Comparison of ENCODE assay signal across 20 cellular contexts in genomic region chr2:9710311-9710710, GRCh38.
DNase-seq lines count a peak whose midpoint lies in the region; ATAC-seq and TF ChIP-seq lines count a peak whose summit lies in the region.
"Had no signal": no experiment of that assay in that cellular context is flagged by ENCODE, and none has a peak within 500 bp of the region (broad histone marks: within the 10 kb centered on the region; RNA-seq: fewer than 3 reads in every experiment).

No MANE protein-coding gene starts in this region.

- intact Hi-C loops in HCT116 (cut with micrococcal nuclease), result no loop called here
- intact Hi-C loops in posterior cingulate gyrus (cut with DNase I), result no loop called here

- no peaks in the 10 kb centered on the region for H3K36me3 ChIP-seq in HCT116 (ENCODE audit: control insufficient read depth in 1 of 2, insufficient read depth in 2 of 2, low read length in 2 of 2)
- H3K36me3 ChIP-seq: heart left ventricle, lower lobe of right lung, sigmoid colon had no signal

- no peak for ATAC-seq in HCT116
- peak; percentile 11 to 20 for ATAC-seq in activated T-cell treated with anti-CD3 and anti-CD28 coated beads, Interleukin-2, amount 50 U/mL, for 4 hours
- ATAC-seq: activated CD8-positive, alpha-beta T cell treated with anti-CD3 and anti-CD28 coated beads, Interleukin-2, amount 10 ng/mL, durations not matched to agents 7 days and 5 days; effector memory CD8-positive, alpha-beta T cell; heart left ventricle; lower lobe of right lung had no signal

- H3K4me2 ChIP-seq in HCT116 (ENCODE audit: low read length), result peak overlapping the region; percentile 7; the same call in 1 of the 2 replicates
- H3K4me2 ChIP-seq: KMS-11 had no signal

- RAD21 ChIA-PET in HCT116 (lab: Charles Lee; ENCODE audit: low non-redundant PET in 1 of 2, low total read pairs in 2 of 2, uncharacterized antibody in 2 of 2, unreplicated experiment in 2 of 2), result no interaction called here

- no peak overlapping the region for H3K9ac ChIP-seq in HCT116 (ENCODE audit: low read length)
- H3K9ac ChIP-seq: KMS-11 had no signal

- no peak for TF ChIP-seq CTCF in HCT116 (IDR thresholded peaks at IDR 0.05 in 2 of 3, conservative IDR thresholded peaks at IDR 0.05 in 1 of 3; ENCODE audit: borderline replicate concordance in 1 of 3, insufficient read depth in 1 of 3, low read depth in 2 of 3, low read length in 2 of 3)

- peaks cover 42% of the 10 kb centered on the region for H3K4me1 Mint-ChIP-seq in activated T-cell treated with anti-CD3 and anti-CD28 coated beads, Interleukin-2, amount 50 U/mL, for 4 hours (ENCODE audit: low read depth)

- H3K9me2 ChIP-seq in HCT116 (ENCODE audit: insufficient read depth), result no peaks in the 10 kb centered on the region

- H3K27me3 Mint-ChIP-seq in activated T-cell treated with anti-CD3 and anti-CD28 coated beads, Interleukin-2, amount 50 U/mL, for 4 hours (ENCODE audit: low read depth), result no peaks in the 10 kb centered on the region
- H3K27me3 Mint-ChIP-seq: effector memory CD8-positive, alpha-beta T cell had no signal

- POLR2A ChIA-PET in HCT116 (lab: Charles Lee), result no interaction called here

- CTCF ChIA-PET in HCT116 (lab: Charles Lee), result no interaction called here

- no peaks in the 10 kb centered on the region for H4K20me1 ChIP-seq in HCT116 (ENCODE audit: insufficient read depth)

- no peak overlapping the region for H3K4me3 Mint-ChIP-seq in activated T-cell treated with anti-CD3 and anti-CD28 coated beads, Interleukin-2, amount 50 U/mL, for 4 hours
- H3K4me3 Mint-ChIP-seq: activated CD8-positive, alpha-beta T cell treated with anti-CD3 and anti-CD28 coated beads, Interleukin-2, amount 10 ng/mL, durations not matched to agents 7 days and 5 days; effector memory CD8-positive, alpha-beta T cell had no signal

- no peaks in the 10 kb centered on the region for H3K79me2 ChIP-seq in HCT116 (ENCODE audit: insufficient read depth, low read length)

- H3K36me3 Mint-ChIP-seq in activated T-cell treated with anti-CD3 and anti-CD28 coated beads, Interleukin-2, amount 50 U/mL, for 4 hours (ENCODE audit: insufficient read depth), result no peaks in the 10 kb centered on the region

- peak; percentile 25 for DNase-seq in activated T-cell treated with anti-CD3 and anti-CD28 coated beads for 24 hours (ENCODE audit: low read depth)
- no peak for DNase-seq in activated T-cell treated with anti-CD3 and anti-CD28 coated beads, Interleukin-2, amount 50 U/mL, for 1 hour
- no peak for DNase-seq in HCT116 (ENCODE audit: low read depth, low spot score)
- no peak for DNase-seq in activated T-cell treated with anti-CD3 and anti-CD28 coated beads, Interleukin-2, amount 50 U/mL, for 4 hours
- peak; percentile 45 for DNase-seq in kidney tubule cell (ENCODE audit: low spot score)
- no peak for DNase-seq in central memory CD4-positive, alpha-beta T cell
- DNase-seq in posterior cingulate gyrus, result no peak
- DNase-seq in H4 (ENCODE audit: low spot score), result no peak
- DNase-seq: activated CD8-positive, alpha-beta T cell treated with anti-CD3 and anti-CD28 coated beads, Interleukin-2, amount 10 ng/mL, durations not matched to agents 7 days and 5 days; activated gamma-delta T cell; aorta; effector memory CD8-positive, alpha-beta T cell; GOT3; heart left ventricle; lower lobe of right lung; NCI-H1048; NCI-H2029; sigmoid colon had no signal

- H3K27ac ChIP-seq in HCT116 (ENCODE audit: low read depth, low read length), result no peak overlapping the region
- H3K27ac ChIP-seq: C4-2B, heart left ventricle, KMS-11, lower lobe of right lung, sigmoid colon had no signal

- H3K4me3 ChIP-seq in HCT116 (replicated peaks in 1 of 2; ENCODE audit: low read depth in 1 of 2, low read length in 2 of 2), result no peak overlapping the region
- H3K4me3 ChIP-seq: heart left ventricle, lower lobe of right lung, sigmoid colon had no signal

- H3K4me1 ChIP-seq in HCT116 (ENCODE audit: control insufficient read depth in 1 of 2, insufficient read depth in 2 of 2, low read length in 2 of 2), result peaks cover 0 to 11% of the 10 kb centered on the region in 2 experiments; a peak in 1 of 4 replicates
- H3K4me1 ChIP-seq: lower lobe of right lung, sigmoid colon had no signal

- no peak for TF ChIP-seq RAD21 in HCT116 (IDR thresholded peaks at IDR 0.05; ENCODE audit: low read depth)

- TF ChIP-seq POLR2A in HCT116 (IDR thresholded peaks at IDR 0.05; ENCODE audit: borderline replicate concordance, extremely low read depth, insufficient read depth, insufficient read length), result no peak

- H2AFZ ChIP-seq in HCT116 (ENCODE audit: low read depth, low read length, poor library complexity, severe bottlenecking), result no peak overlapping the region

- H3K9me3 ChIP-seq in HCT116 (ENCODE audit: control insufficient read depth in 1 of 2, insufficient read depth in 1 of 2, low read depth in 1 of 2, low read length in 2 of 2), result no peaks in the 10 kb centered on the region
- H3K9me3 ChIP-seq: heart left ventricle, lower lobe of right lung, sigmoid colon had no signal

- no peaks in the 10 kb centered on the region for H3K9me3 Mint-ChIP-seq in activated T-cell treated with anti-CD3 and anti-CD28 coated beads, Interleukin-2, amount 50 U/mL, for 4 hours
- H3K9me3 Mint-ChIP-seq: effector memory CD8-positive, alpha-beta T cell had no signal

- H3K27me3 ChIP-seq in HCT116 (ENCODE audit: insufficient read depth, low read length), result no peaks in the 10 kb centered on the region
- H3K27me3 ChIP-seq: heart left ventricle, sigmoid colon had no signal

- BruUV-seq in HCT116 (replicated peaks; lab: Mats Ljungman, UMichigan), result no TSS peak

TF ChIP-seq in HCT116, 20 proteins besides CTCF, POLR2A, EP300 and RAD21:
- TF ChIP-seq TCF7L2 (IDR thresholded peaks at IDR 0.05; ENCODE audit: borderline replicate concordance, extremely low read depth, insufficient read depth, insufficient read length), result no peak
- TF ChIP-seq ZNF274 (IDR thresholded peaks at IDR 0.05; ENCODE audit: low read depth, low read length), result no peak
- TF ChIP-seq JUND (IDR thresholded peaks at IDR 0.05), result 0 out of 2 replicates have a peak, but pooled peaks have one; percentile 11
- TF ChIP-seq, protein P1, sequence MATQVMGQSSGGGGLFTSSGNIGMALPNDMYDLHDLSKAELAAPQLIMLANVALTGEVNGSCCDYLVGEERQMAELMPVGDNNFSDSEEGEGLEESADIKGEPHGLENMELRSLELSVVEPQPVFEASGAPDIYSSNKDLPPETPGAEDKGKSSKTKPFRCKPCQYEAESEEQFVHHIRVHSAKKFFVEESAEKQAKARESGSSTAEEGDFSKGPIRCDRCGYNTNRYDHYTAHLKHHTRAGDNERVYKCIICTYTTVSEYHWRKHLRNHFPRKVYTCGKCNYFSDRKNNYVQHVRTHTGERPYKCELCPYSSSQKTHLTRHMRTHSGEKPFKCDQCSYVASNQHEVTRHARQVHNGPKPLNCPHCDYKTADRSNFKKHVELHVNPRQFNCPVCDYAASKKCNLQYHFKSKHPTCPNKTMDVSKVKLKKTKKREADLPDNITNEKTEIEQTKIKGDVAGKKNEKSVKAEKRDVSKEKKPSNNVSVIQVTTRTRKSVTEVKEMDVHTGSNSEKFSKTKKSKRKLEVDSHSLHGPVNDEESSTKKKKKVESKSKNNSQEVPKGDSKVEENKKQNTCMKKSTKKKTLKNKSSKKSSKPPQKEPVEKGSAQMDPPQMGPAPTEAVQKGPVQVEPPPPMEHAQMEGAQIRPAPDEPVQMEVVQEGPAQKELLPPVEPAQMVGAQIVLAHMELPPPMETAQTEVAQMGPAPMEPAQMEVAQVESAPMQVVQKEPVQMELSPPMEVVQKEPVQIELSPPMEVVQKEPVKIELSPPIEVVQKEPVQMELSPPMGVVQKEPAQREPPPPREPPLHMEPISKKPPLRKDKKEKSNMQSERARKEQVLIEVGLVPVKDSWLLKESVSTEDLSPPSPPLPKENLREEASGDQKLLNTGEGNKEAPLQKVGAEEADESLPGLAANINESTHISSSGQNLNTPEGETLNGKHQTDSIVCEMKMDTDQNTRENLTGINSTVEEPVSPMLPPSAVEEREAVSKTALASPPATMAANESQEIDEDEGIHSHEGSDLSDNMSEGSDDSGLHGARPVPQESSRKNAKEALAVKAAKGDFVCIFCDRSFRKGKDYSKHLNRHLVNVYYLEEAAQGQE (IDR thresholded peaks at IDR 0.05; ENCODE audit: low read depth), result no peak
- no peak for TF ChIP-seq SIN3A (IDR thresholded peaks at IDR 0.05; ENCODE audit: low read depth)
- no peak for TF ChIP-seq ELF1 (IDR thresholded peaks at IDR 0.05; ENCODE audit: borderline replicate concordance, low read depth)
- no peak for TF ChIP-seq EZH2phosphoT487 (IDR thresholded peaks at IDR 0.05; ENCODE audit: borderline replicate concordance)

Comparison
In these comparisons a context has a peak if more than half of its experiments do, and no peak if none do; other contexts are left out.
1. DNase-seq: peak in activated T-cell treated with anti-CD3 and anti-CD28 coated beads for 24 hours (single experiment) and kidney tubule cell (single experiment); none in activated T-cell treated with anti-CD3 and anti-CD28 coated beads, Interleukin-2, amount 50 U/mL, for 1 hour (single experiment), HCT116 (single experiment), activated T-cell treated with anti-CD3 and anti-CD28 coated beads, Interleukin-2, amount 50 U/mL, for 4 hours (single experiment), central memory CD4-positive, alpha-beta T cell (single experiment), posterior cingulate gyrus (0 of 10) and H4 (single experiment).